24 cellular contexts compared by ENCODE assay signal in the genomic region with DNA sequence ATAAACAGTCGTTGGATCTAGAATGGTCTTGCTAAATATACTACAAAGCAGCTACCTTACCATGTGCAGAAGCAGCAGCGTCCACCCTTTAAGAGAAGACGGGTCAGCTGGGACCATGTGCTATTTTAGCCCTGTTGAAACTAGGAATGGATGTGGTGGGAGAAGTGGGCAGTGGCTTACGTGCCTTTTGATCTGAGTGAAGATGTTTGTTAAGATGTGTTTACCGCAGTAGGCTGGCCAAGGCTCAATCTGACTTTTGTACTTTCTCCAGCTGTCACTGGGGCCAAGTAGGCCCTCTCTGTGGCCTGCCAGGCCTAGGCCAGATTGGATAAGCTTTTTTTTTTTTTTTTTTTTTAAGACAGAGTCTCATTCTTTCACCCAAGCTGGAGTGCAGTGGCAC. TPM values are rescaled to one million over a fixed set of nuclear protein-coding genes. Genes with fewer than 3 reads are reported as not detected.
"Had no signal": no experiment of that assay in that cellular context is flagged by ENCODE, and none has a peak within 500 bp of the region (broad histone marks: within the 10 kb centered on the region; RNA-seq: fewer than 3 reads in every experiment).

No MANE protein-coding gene starts in this region.

- ATAC-seq: activated naive CD4-positive, alpha-beta T cell treated with anti-CD3 and anti-CD28 coated beads, Interleukin-2, amount 50 U/mL, for 72 hours; activated T-cell treated with anti-CD3 and anti-CD28 coated beads, Interleukin-2, amount 50 U/mL, for 72 hours; heart right ventricle; naive thymus-derived CD8-positive, alpha-beta T cell; stimulated activated naive B cell treated with anti-CD40 and anti-IgM and Interleukin-4, amounts not matched to agents 10 μg/mL and 1 μg/mL and 100 μg/mL, for 72 hours had no signal

- H3K4me1 ChIP-seq: uterus had no signal

- H3K4me3 ChIP-seq: breast epithelium, heart right ventricle, left ventricle myocardium inferior, neural progenitor cell, sigmoid colon, uterus had no signal

- H3K9me3 ChIP-seq: breast epithelium, heart right ventricle, left ventricle myocardium inferior, sigmoid colon, uterus had no signal

- H3K9ac ChIP-seq: neural progenitor cell had no signal

- H3K27ac ChIP-seq: breast epithelium, heart right ventricle, left ventricle myocardium inferior, neural progenitor cell, uterus had no signal

- H2AFZ ChIP-seq: neural progenitor cell had no signal

- H3K27me3 ChIP-seq: breast epithelium, sigmoid colon, uterus had no signal

- H3K36me3 ChIP-seq: breast epithelium, heart right ventricle, left ventricle myocardium inferior, neural progenitor cell, sigmoid colon, uterus had no signal

- DNase-seq: activated CD4-positive, alpha-beta T cell treated with anti-CD3 and anti-CD28 coated beads for 4 hours; activated CD4-positive, alpha-beta T cell treated with anti-CD3 and anti-CD28 coated beads, Interleukin-2, amount 50 U/mL, for 4 hours; activated naive CD4-positive, alpha-beta T cell; activated T-cell treated with anti-CD3 and anti-CD28 coated beads for 4 hours; activated T-cell treated with anti-CD3 and anti-CD28 coated beads, Interleukin-2, amount 50 U/mL, for 72 hours; central memory CD4-positive, alpha-beta T cell; foreskin fibroblast; heart right ventricle; left ventricle myocardium inferior; naive thymus-derived CD8-positive, alpha-beta T cell; occipital lobe; sigmoid colon; stimulated activated CD4-positive, alpha-beta T cell treated with anti-CD3 and anti-CD28 coated beads, Interleukin-15, amount 100 ng/mL, for 24 hours; stimulated activated CD4-positive, alpha-beta T cell treated with anti-CD3 and anti-CD28 coated beads, Interleukin-2, amount 100 ng/mL, for 24 hours; stimulated activated naive B cell treated with anti-CD40 and anti-IgM and Interleukin-4, amounts not matched to agents 10 μg/mL and 1 μg/mL and 100 μg/mL, for 72 hours; T-helper 9 cell; uterus had no signal

RNA-seq across cellular contexts. Expression of a gene that starts 9.3 kb away (rescaled TPM):
- total RNA-seq: activated naive CD4-positive, alpha-beta T cell treated with anti-CD3 and anti-CD28 coated beads, Interleukin-2, amount 50 U/mL, for 72 hours; activated T-cell treated with anti-CD3 and anti-CD28 coated beads, Interleukin-2, amount 50 U/mL, for 72 hours; endothelial cell of umbilical vein; heart right ventricle; left ventricle myocardium inferior; lung microvascular endothelial cell; naive thymus-derived CD8-positive, alpha-beta T cell; sigmoid colon; smooth muscle cell had no signal
- polyA plus RNA-seq: esophagus; naive thymus-derived CD8-positive, alpha-beta T cell; sigmoid colon had no signal
